In the genomic region with DNA sequence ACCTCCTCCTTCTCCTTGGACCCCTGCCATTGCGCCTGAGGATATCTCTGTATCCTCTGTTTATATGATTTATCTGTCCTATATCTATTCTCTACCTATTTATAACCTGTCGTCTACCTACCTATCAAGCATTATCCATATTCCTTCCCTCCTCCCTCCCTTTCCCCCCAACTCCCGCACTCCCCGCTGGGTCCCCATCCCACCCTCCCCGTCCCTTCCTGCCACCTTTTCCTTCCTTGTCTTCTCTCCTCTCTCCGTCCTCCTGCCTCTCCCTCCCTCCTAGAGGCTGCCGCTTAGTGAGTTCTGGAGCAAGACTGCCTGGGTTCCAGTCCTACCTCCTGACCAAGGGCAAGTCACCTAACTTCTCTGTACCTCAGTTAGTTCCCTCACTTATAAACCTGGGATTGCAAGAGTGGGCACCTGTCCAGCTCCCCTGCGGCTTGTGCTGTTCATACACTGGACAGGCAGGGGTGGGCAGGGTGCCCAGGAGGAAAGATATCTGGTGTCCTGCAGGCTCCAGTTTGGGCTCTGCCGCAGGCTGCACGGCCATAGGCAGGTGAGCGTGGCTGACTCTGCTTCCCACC, we compare ENCODE assay signal across 10 cellular contexts. TPM values are rescaled to one million over a fixed set of nuclear protein-coding genes. Genes with fewer than 3 reads are reported as not detected.
A peak's percentile ranks its signal among the peaks of the same experiment; 100 is the strongest.
DNase-seq lines count a peak whose midpoint lies in the region; ATAC-seq, FAIRE-seq and TF ChIP-seq lines count a peak whose summit lies in the region.
"Had no signal": no experiment of that assay in that cellular context is flagged by ENCODE, and none has a peak within 500 bp of the region (broad histone marks: within the 10 kb centered on the region; RNA-seq: fewer than 3 reads in every experiment).

No MANE protein-coding gene starts in this region.

- no peak for TF ChIP-seq POLR2A in transverse colon (IDR thresholded peaks at IDR 0.05)

- peak overlapping the region; percentile 57 for H3K4me3 Mint-ChIP-seq in activated naive CD8-positive, alpha-beta T cell
- no peak overlapping the region for H3K4me3 Mint-ChIP-seq in activated naive CD8-positive, alpha-beta T cell treated with anti-CD3 and anti-CD28 coated beads for 36 hours
- H3K4me3 Mint-ChIP-seq in astrocyte (ENCODE audit: unreplicated experiment), result no peak overlapping the region

- H3K4me2 ChIP-seq in astrocyte (ENCODE audit: low read length) (peak overlapping the region; percentile 39), hepatocyte (peak overlapping the region; percentile 93)

- in situ Hi-C loops in transverse colon (cut with MboI; ENCODE audit: low pct_ligation_motif_present in 1 of 4, low pct_unique_long_range_greater_than_20kb in 1 of 4, low sequenced_read_pairs in 3 of 4), result no loop called here

- no peaks in the 10 kb centered on the region for H3K36me3 Mint-ChIP-seq in activated naive CD8-positive, alpha-beta T cell
- H3K36me3 Mint-ChIP-seq in activated naive CD8-positive, alpha-beta T cell treated with anti-CD3 and anti-CD28 coated beads for 36 hours, result no peaks in the 10 kb centered on the region
- H3K36me3 Mint-ChIP-seq in astrocyte (ENCODE audit: low read depth, unreplicated experiment), result peaks cover 3% of the 10 kb centered on the region

- no peak for DNase-seq in activated naive CD8-positive, alpha-beta T cell treated with anti-CD3 and anti-CD28 coated beads for 36 hours
- DNase-seq in astrocyte (ENCODE audit: low read depth), result peak; percentile 31
- no peak for DNase-seq in hepatocyte (ENCODE audit: low spot score)
- DNase-seq in transverse colon, result peak; percentile 28
- DNase-seq in NCI-H2227 treated with DMSO at 0.1 percent for 48 hours (lab: John Stamatoyannopoulos, UW), result no peak
- DNase-seq in NCI-H510A (lab: John Stamatoyannopoulos, UW), result no peak
- DNase-seq: KG1 had no signal

- no peaks in the 10 kb centered on the region for H3K9me2 ChIP-seq in hepatocyte (replicated peaks; ENCODE audit: insufficient read depth)

- no peak overlapping the region for H3K4me3 ChIP-seq in astrocyte (ENCODE audit: insufficient read depth, low read depth, low read length)
- no peak overlapping the region for H3K4me3 ChIP-seq in hepatocyte
- H3K4me3 ChIP-seq in transverse colon, result peak overlapping the region in 1 of 4 donors; percentile 31

- H3K9ac ChIP-seq in astrocyte (ENCODE audit: low read length), result no peak overlapping the region

- no peak for FAIRE-seq in astrocyte (lab: Jason Lieb, UNC)
- FAIRE-seq: D721Med had no signal

- H3K27ac Mint-ChIP-seq in activated naive CD8-positive, alpha-beta T cell, result no peak overlapping the region
- no peak overlapping the region for H3K27ac Mint-ChIP-seq in activated naive CD8-positive, alpha-beta T cell treated with anti-CD3 and anti-CD28 coated beads for 36 hours
- no peak overlapping the region for H3K27ac Mint-ChIP-seq in astrocyte (ENCODE audit: unreplicated experiment)

- H3K4me1 ChIP-seq in astrocyte (ENCODE audit: insufficient read depth, low read length) (peaks cover 2% of the 10 kb centered on the region), hepatocyte (ENCODE audit: insufficient read depth) (peaks cover 11% of the 10 kb centered on the region), transverse colon (peaks cover 5 to 22% (median 16%) of the 10 kb centered on the region in 4 donors)

- no peaks in the 10 kb centered on the region for H3K9me3 Mint-ChIP-seq in activated naive CD8-positive, alpha-beta T cell (ENCODE audit: low read depth)
- no peaks in the 10 kb centered on the region for H3K9me3 Mint-ChIP-seq in activated naive CD8-positive, alpha-beta T cell treated with anti-CD3 and anti-CD28 coated beads for 36 hours
- H3K9me3 Mint-ChIP-seq in astrocyte (ENCODE audit: unreplicated experiment), result no peaks in the 10 kb centered on the region

- TF ChIP-seq CTCF in astrocyte (IDR thresholded peaks at IDR 0.05; ENCODE audit: insufficient read depth, low read depth, low read length), result no peak
- TF ChIP-seq CTCF in hepatocyte (IDR thresholded peaks at IDR 0.05; ENCODE audit: poor library complexity), result no peak
- no peak for TF ChIP-seq CTCF in transverse colon (IDR thresholded peaks at IDR 0.05)

- intact Hi-C loops in transverse colon (cut with DNase I; ENCODE audit: low total_unique reads), result no loop called here

- H3K4me1 Mint-ChIP-seq in activated naive CD8-positive, alpha-beta T cell (ENCODE audit: low read depth), result peaks cover 15% of the 10 kb centered on the region
- peaks cover 20% of the 10 kb centered on the region for H3K4me1 Mint-ChIP-seq in activated naive CD8-positive, alpha-beta T cell treated with anti-CD3 and anti-CD28 coated beads for 36 hours
- peaks cover 5% of the 10 kb centered on the region for H3K4me1 Mint-ChIP-seq in astrocyte (ENCODE audit: low read depth, unreplicated experiment)

- H2AFZ ChIP-seq in astrocyte (ENCODE audit: low read depth, low read length) (no peak overlapping the region), hepatocyte (no peak overlapping the region)

- WGBS in hepatocyte (ENCODE audit: low lambda C conversion rate, missing lambda C conversion rate), result 73% methylated on average over 6 of the region's 11 CpGs
- 17 to 23% methylated on average over 1 to 11 of the region's 11 CpGs for WGBS in transverse colon (ENCODE audit: low coverage in 1 of 2), 2 donors

- no peak for TF ChIP-seq EP300 in transverse colon (IDR thresholded peaks at IDR 0.05; ENCODE audit: low read depth)

- H3K79me2 ChIP-seq in astrocyte (ENCODE audit: insufficient read depth, low read length) (no peaks in the 10 kb centered on the region), hepatocyte (no peaks in the 10 kb centered on the region)

- peaks cover 6% of the 10 kb centered on the region for H3K27me3 Mint-ChIP-seq in activated naive CD8-positive, alpha-beta T cell
- H3K27me3 Mint-ChIP-seq in activated naive CD8-positive, alpha-beta T cell treated with anti-CD3 and anti-CD28 coated beads for 36 hours, result peaks cover 41% of the 10 kb centered on the region
- H3K27me3 Mint-ChIP-seq in astrocyte (ENCODE audit: low read depth, unreplicated experiment), result no peaks in the 10 kb centered on the region

- H3K9me3 ChIP-seq in astrocyte (ENCODE audit: insufficient read depth, low read depth, low read length) (no peaks in the 10 kb centered on the region), hepatocyte (ENCODE audit: low read depth) (no peaks in the 10 kb centered on the region), transverse colon (no peaks in the 10 kb centered on the region)

- no peak overlapping the region for H3K27ac ChIP-seq in astrocyte (ENCODE audit: low read depth, low read length)
- H3K27ac ChIP-seq in hepatocyte, result no peak overlapping the region
- no peak overlapping the region for H3K27ac ChIP-seq in transverse colon

- peaks cover 39% of the 10 kb centered on the region for H4K20me1 ChIP-seq in astrocyte (ENCODE audit: insufficient read depth, low read length)
- H4K20me1 ChIP-seq in hepatocyte (ENCODE audit: insufficient read depth, poor library complexity, severe bottlenecking), result peaks cover 5% of the 10 kb centered on the region

- H3K27me3 ChIP-seq in astrocyte (ENCODE audit: insufficient read depth, low read length) (no peaks in the 10 kb centered on the region), hepatocyte (peaks cover 11% of the 10 kb centered on the region), transverse colon (peaks cover 51% of the 10 kb centered on the region)

- H3K36me3 ChIP-seq in astrocyte (ENCODE audit: insufficient read depth, low read length) (no peaks in the 10 kb centered on the region), hepatocyte (replicated peaks; ENCODE audit: insufficient read depth, low read depth) (no peaks in the 10 kb centered on the region), transverse colon (no peaks in the 10 kb centered on the region)

- ATAC-seq in GM21447 (IDR thresholded peaks at IDR 0.05; ENCODE audit: unreplicated experiment), result no peak

RNA-seq across cellular contexts. Expression of a gene that starts 16.1 kb away (rescaled TPM):
- 1 to 10 TPM in 1 of 2 experiments, under 1 TPM in 1; 0.98 to 1.8 TPM for total RNA-seq in activated naive CD8-positive, alpha-beta T cell treated with anti-CD3 and anti-CD28 coated beads for 36 hours
- total RNA-seq in astrocyte, result 8.4 and 12.6 TPM in 2 replicates
- 7.0 and 7.1 TPM in 2 replicates for total RNA-seq in hepatocyte
- 11.0 and 19.3 TPM in 2 replicates for polyA plus RNA-seq in hepatocyte
- total RNA-seq in transverse colon, result 1 to 10 TPM; 1.1 to 7.5 (median 3.0) TPM

RNA-seq across cellular contexts. Expression of a gene that starts 17.7 kb away (rescaled TPM):
- 100 to 1,000 TPM; 101 to 108 TPM for total RNA-seq in activated naive CD8-positive, alpha-beta T cell treated with anti-CD3 and anti-CD28 coated beads for 36 hours
- total RNA-seq in astrocyte (193 and 201 TPM in 2 replicates), hepatocyte (36.6 and 40.9 TPM in 2 replicates), transverse colon (1,000 to 10,000 TPM in 1 of 4 donors, 100 to 1,000 TPM in 3; 194 to 1,037 (median 566) TPM)
- polyA plus RNA-seq in hepatocyte, result 54.0 and 69.7 TPM in 2 replicates

RNA-seq across cellular contexts. Expression of a gene that starts 32.2 kb away (rescaled TPM):
- total RNA-seq in activated naive CD8-positive, alpha-beta T cell treated with anti-CD3 and anti-CD28 coated beads for 36 hours, result 1 to 10 TPM; 4.3 to 4.9 TPM
- total RNA-seq in astrocyte (3.7 and 3.8 TPM in 2 replicates), hepatocyte (3.1 and 7.9 TPM in 2 replicates), transverse colon (10 to 100 TPM in 3 of 4 donors, 1 to 10 TPM in 1; 1.1 to 16.5 (median 12.3) TPM)
- polyA plus RNA-seq in hepatocyte, result 0.59 and 1.00 TPM in 2 replicates

RNA-seq across cellular contexts. Expression of a gene that starts 41.7 kb away (rescaled TPM):
- total RNA-seq in activated naive CD8-positive, alpha-beta T cell treated with anti-CD3 and anti-CD28 coated beads for 36 hours, result under 1 TPM in 1 of 2 experiments, not detected in 1; 0.34 TPM
- total RNA-seq in astrocyte, result 57.9 and 64.2 TPM in 2 replicates
- 43.1 and 46.8 TPM in 2 replicates for total RNA-seq in hepatocyte
- 71.2 and 71.5 TPM in 2 replicates for polyA plus RNA-seq in hepatocyte
- total RNA-seq in transverse colon, result 100 to 1,000 TPM; 210 to 231 (median 214) TPM

Comparison
In these comparisons a context has a peak if more than half of its experiments do, and no peak if none do; other contexts are left out.
1. DNase-seq: peak in astrocyte (single experiment) and transverse colon (single experiment); none in activated naive CD8-positive, alpha-beta T cell treated with anti-CD3 and anti-CD28 coated beads for 36 hours (single experiment), hepatocyte (single experiment), NCI-H2227 treated with DMSO at 0.1 percent for 48 hours (single experiment) and NCI-H510A (single experiment).